11 cellular contexts compared by ENCODE assay signal in the genomic region with DNA sequence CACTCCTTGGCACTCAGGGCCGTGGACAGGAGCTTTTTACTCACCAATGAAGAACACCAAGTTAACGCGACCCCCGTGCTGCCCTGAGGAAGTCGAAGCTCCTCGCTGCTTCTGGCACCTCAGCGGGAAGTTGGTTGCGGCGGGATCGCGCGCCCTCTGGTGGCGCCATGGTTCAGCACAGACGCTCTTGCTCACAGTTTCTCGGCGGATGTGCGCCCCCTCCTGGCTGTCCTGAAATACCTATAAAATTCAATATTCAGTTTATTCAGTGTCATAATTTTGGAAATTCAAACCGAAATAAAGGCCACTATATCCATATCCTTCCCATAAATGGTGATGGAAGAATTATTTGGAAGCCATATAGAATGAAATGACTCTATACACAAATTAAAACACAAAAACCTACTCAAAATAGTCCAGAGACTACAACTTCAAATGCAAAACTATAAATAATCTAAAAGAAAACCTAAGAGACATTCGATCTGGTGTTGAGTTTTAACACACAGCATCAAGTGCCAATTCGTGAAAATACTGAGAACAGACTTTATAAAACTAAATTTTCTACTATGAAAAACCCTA. TPM values are rescaled to one million over a fixed set of nuclear protein-coding genes. Genes with fewer than 3 reads are reported as not detected.
DNase-seq lines count a peak whose midpoint lies in the region; ATAC-seq, FAIRE-seq and TF ChIP-seq lines count a peak whose summit lies in the region.
"Not testable (repeated sequence)": the region's sequence is repeated elsewhere in the genome, so short reads cannot be mapped to it uniquely, and the experiment has no call there.
"Had no signal": no experiment of that assay in that cellular context is flagged by ENCODE, and none has a peak within 500 bp of the region (broad histone marks: within the 10 kb centered on the region; RNA-seq: fewer than 3 reads in every experiment).

No MANE protein-coding gene starts in this region.

- not testable (repeated sequence) for FAIRE-seq in GM12878 (lab: Jason Lieb, UNC)

- POLR2A ChIA-PET in WTC11 (lab: Charles Lee); GM12878 (lab: Charles Lee): not testable (repeated sequence)

- H3K4me1 Mint-ChIP-seq in WTC11, neural crest cell: not testable (repeated sequence)

- intact Hi-C loops in GM12878 (cut with micrococcal nuclease; ENCODE audit: unreplicated experiment); upper lobe of right lung (cut with DNase I): not testable (repeated sequence)

- TF ChIP-seq CTCF in WTC11 (IDR thresholded peaks at IDR 0.05), result 0 out of 2 replicates have a peak, but pooled peaks have one; percentile 9
- TF ChIP-seq CTCF in GM12878 (IDR thresholded peaks at IDR 0.05 in 2 of 3, conservative IDR thresholded peaks at IDR 0.05 in 1 of 3; ENCODE audit: control insufficient read depth in 2 of 3, extremely low read depth in 1 of 3, insufficient read depth in 1 of 3, low read depth in 3 of 3, low read length in 3 of 3), result peak; percentile 42 to 50 (median 44)
- TF ChIP-seq CTCF in epithelial cell of proximal tubule (conservative IDR thresholded peaks at IDR 0.05; ENCODE audit: low read depth, low read length), result peak; percentile 47
- peak; percentile 56 for TF ChIP-seq CTCF in neural crest cell (conservative IDR thresholded peaks at IDR 0.05)
- TF ChIP-seq CTCF in upper lobe of right lung (IDR thresholded peaks at IDR 0.05), result peak; percentile 29

- TF ChIP-seq RAD21 in GM12878 (IDR thresholded peaks at IDR 0.05; ENCODE audit: insufficient read depth, low read depth, low read length), result peak; percentile 24; the same call in 1 of the 2 replicates

- SMC1A ChIA-PET in GM12878 (lab: Charles Lee; ENCODE audit: uncharacterized antibody, unreplicated experiment), result not testable (repeated sequence)

- H4K20me1 ChIP-seq in Karpas-422 (ENCODE audit: insufficient read depth, low read depth, low read length); GM12878 (ENCODE audit: control insufficient read depth, insufficient read depth): not testable (repeated sequence)

- H3K27ac Mint-ChIP-seq in WTC11; neural crest cell (ENCODE audit: unreplicated experiment): not testable (repeated sequence)

- H3K4me3 ChIP-seq in Karpas-422 (ENCODE audit: low read length); GM12878; epithelial cell of proximal tubule (ENCODE audit: low read depth, low read length); upper lobe of right lung: not testable (repeated sequence)

- TF ChIP-seq EP300 in GM12878 (IDR thresholded peaks at IDR 0.05; ENCODE audit: borderline replicate concordance in 1 of 2, control insufficient read depth in 1 of 2, low read depth in 2 of 2, low read length in 2 of 2), result not testable (repeated sequence)

- TF ChIP-seq POLR2A in GM12878 (IDR thresholded peaks at IDR 0.05; ENCODE audit: low read depth, low read length), result not testable (repeated sequence)

- not testable (repeated sequence) for H3K79me2 ChIP-seq in Karpas-422 (ENCODE audit: low read length); GM12878 (ENCODE audit: control insufficient read depth, insufficient read depth, low read length)

- not testable (repeated sequence) for H3K27ac ChIP-seq in Karpas-422 (ENCODE audit: low read length); GM12878 (ENCODE audit: control insufficient read depth, insufficient read depth); upper lobe of right lung

- H3K36me3 ChIP-seq in Karpas-422 (ENCODE audit: insufficient read depth, low read length); GM12878 (ENCODE audit: control insufficient read depth in 2 of 2, insufficient read depth in 2 of 2, low read length in 1 of 2); upper lobe of right lung: not testable (repeated sequence)

- not testable (repeated sequence) for H2AFZ ChIP-seq in Karpas-422 (ENCODE audit: low read length); GM12878 (ENCODE audit: control insufficient read depth, low read depth, low read length)

- H3K9me2 ChIP-seq in Karpas-422 (replicated peaks; ENCODE audit: insufficient read depth, low read length), result not testable (repeated sequence)

- in situ Hi-C loops in GM12878 (cut with MboI), result not testable (repeated sequence)

- H3K36me3 Mint-ChIP-seq in WTC11; neural crest cell (ENCODE audit: low read depth): not testable (repeated sequence)

- H3K9me3 Mint-ChIP-seq in WTC11, neural crest cell: not testable (repeated sequence)

- not testable (repeated sequence) for H3K4me1 ChIP-seq in Karpas-422 (ENCODE audit: low read length); GM12878 (ENCODE audit: control insufficient read depth, insufficient read depth, low read length); upper lobe of right lung

- under 1% methylated on average over 11 of the region's 20 CpGs for WGBS in GM12878 (ENCODE audit: insufficient coverage, insufficient replicate concordance, low lambda C conversion rate, missing lambda C conversion rate)

- CTCF ChIA-PET in WTC11 (lab: Charles Lee); GM12878 (lab: Yijun Ruan, JAX): not testable (repeated sequence)

- DNase-seq in EL (peak; percentile 23), Karpas-422 (peak; percentile 34), left kidney (ENCODE audit: low read depth, low spot score) (peak; percentile 14), neural crest cell (ENCODE audit: low read depth, low spot score) (peak; percentile 28)
- DNase-seq in WTC11 (ENCODE audit: low spot score); GM12878 (ENCODE audit: low read depth, low spot score); epithelial cell of proximal tubule (ENCODE audit: low read depth); upper lobe of right lung: not testable (repeated sequence)

- RAD21 ChIA-PET in GM12878 (lab: Charles Lee; ENCODE audit: unreplicated experiment), result not testable (repeated sequence)

- not testable (repeated sequence) for H3K9me3 ChIP-seq in Karpas-422 (ENCODE audit: low read length); GM12878 (replicated peaks; ENCODE audit: control insufficient read depth, insufficient read depth, low read length); upper lobe of right lung

- H3K4me3 Mint-ChIP-seq in WTC11, neural crest cell: not testable (repeated sequence)

- not testable (repeated sequence) for ATAC-seq in WTC11, GM12878, upper lobe of right lung

- not testable (repeated sequence) for H3K4me2 ChIP-seq in Karpas-422 (ENCODE audit: low read depth, low read length, poor library complexity, severe bottlenecking); GM12878 (ENCODE audit: control insufficient read depth, insufficient read depth)

- BruUV-seq in GM12878 (replicated peaks; lab: Mats Ljungman, UMichigan), result not testable (repeated sequence)

- not testable (repeated sequence) for H3K9ac ChIP-seq in Karpas-422 (ENCODE audit: low read length); GM12878 (ENCODE audit: control insufficient read depth, insufficient read depth, low read length)

- not testable (repeated sequence) for H3K27me3 Mint-ChIP-seq in WTC11 (ENCODE audit: low read depth); neural crest cell (ENCODE audit: low read depth)

- not testable (repeated sequence) for H3K27me3 ChIP-seq in Karpas-422 (ENCODE audit: low read length); GM12878 (replicated peaks in 1 of 2; ENCODE audit: control insufficient read depth in 2 of 2, insufficient read depth in 2 of 2, low read length in 1 of 2); upper lobe of right lung

RNA-seq across cellular contexts. Expression of gene SCGB1C2, which starts 18.9 kb away (rescaled TPM):
- total RNA-seq in Karpas-422 (2014; rRNA removed; shearing (Covaris generic); ENCODE audit: low replicate concordance), result not detected in 2 replicates
- not detected in 3 replicates for total RNA-seq in WTC11 (2021)
- not detected in 2 replicates for total RNA-seq in GM12878 (2013; cell fraction: nucleolus; rRNA removed)
- not detected in 2 replicates for total RNA-seq in GM12878 (2014; rRNA removed)
- total RNA-seq in GM12878 (2014; rRNA removed; fragmentation: Illumina TruSeq; extraction: Trizol), result not detected in 2 replicates
- total RNA-seq in GM12878 (2021), result not detected in 2 replicates
- polyA plus RNA-seq in GM12878 (2011; ENCODE audit: low read depth), result not detected
- polyA plus RNA-seq in GM12878 (2011; rRNA removed), result not detected in 2 replicates
- polyA plus RNA-seq in GM12878 (2011; cell fraction: cytosol; rRNA removed), result not detected in 2 replicates
- not detected in 2 replicates for polyA plus RNA-seq in GM12878 (2011; cell fraction: nucleus; rRNA removed)
- polyA plus RNA-seq in GM12878 (2012), result not detected in 2 replicates
- polyA plus RNA-seq in GM12878 (2014; fragmentation: Illumina TruSeq; extraction: Trizol), result not detected in 2 replicates
- polyA plus RNA-seq in GM12878 (2014; fragmentation: Nextera tagmentation; extraction: Ambion mirVana), result not detected
- not detected in 2 replicates for polyA plus RNA-seq in GM12878 (2014; rRNA removed)
- polyA plus RNA-seq in GM12878 (2016; fragmentation: Nextera tagmentation; extraction: Ambion mirVana), result not detected
- not detected in 2 replicates for polyA minus RNA-seq in GM12878 (2011; rRNA and poly(A)+ RNA removed)
- polyA minus RNA-seq in GM12878 (2011; cell fraction: cytosol; rRNA and poly(A)+ RNA removed), result not detected in 2 replicates
- polyA minus RNA-seq in GM12878 (2011; cell fraction: nucleus; rRNA and poly(A)+ RNA removed), result not detected in 2 replicates
- not detected in 2 replicates for total RNA-seq in epithelial cell of proximal tubule
- not detected in 2 replicates for total RNA-seq in neural crest cell
- total RNA-seq in upper lobe of right lung, result not detected
- total RNA-seq: left colon; skeletal muscle tissue; T-helper 2 cell treated with Interferon-gamma antibody and Interleukin-4, amounts not matched to agents 100 ng/mL and 5 ng/mL, for 36 hours had no signal
